In genomic region chr2:241344925-241345651, GRCh38 we compare ENCODE assay signal across 17 cellular contexts.
"Had no signal": no experiment of that assay in that cellular context is flagged by ENCODE, and none has a peak within 500 bp of the region (broad histone marks: within the 10 kb centered on the region; RNA-seq: fewer than 3 reads in every experiment).

No MANE protein-coding gene starts in this region.

- H3K4me3 Mint-ChIP-seq: activated CD4-positive, alpha-beta T cell treated with anti-CD3 and anti-CD28 coated beads for 36 hours; activated CD8-positive, alpha-beta T cell treated with anti-CD3 and anti-CD28 coated beads for 36 hours; activated naive CD8-positive, alpha-beta T cell treated with anti-CD3 and anti-CD28 coated beads, Interleukin-2, amount 10 ng/mL, durations not matched to agents 7 days and 5 days; activated T-cell treated with anti-CD3 and anti-CD28 coated beads, Interleukin-2, amount 50 U/mL, for 72 hours; naive thymus-derived CD8-positive, alpha-beta T cell; type B pancreatic cell had no signal

- ATAC-seq: activated CD4-positive, alpha-beta T cell treated with anti-CD3 and anti-CD28 coated beads for 36 hours; activated CD8-positive, alpha-beta T cell treated with anti-CD3 and anti-CD28 coated beads for 36 hours; activated T-cell treated with anti-CD3 and anti-CD28 coated beads, Interleukin-2, amount 50 U/mL, for 72 hours; naive thymus-derived CD8-positive, alpha-beta T cell had no signal

- H3K27me3 ChIP-seq: dorsolateral prefrontal cortex, esophagus muscularis mucosa had no signal

- H3K27ac ChIP-seq: dorsolateral prefrontal cortex, esophagus muscularis mucosa, WERI-Rb-1 had no signal

- H3K4me3 ChIP-seq: dorsolateral prefrontal cortex, esophagus muscularis mucosa had no signal

- H3K9me3 ChIP-seq: esophagus muscularis mucosa had no signal

- H3K27me3 Mint-ChIP-seq: activated CD4-positive, alpha-beta T cell treated with anti-CD3 and anti-CD28 coated beads for 36 hours; activated CD8-positive, alpha-beta T cell treated with anti-CD3 and anti-CD28 coated beads for 36 hours; activated naive CD8-positive, alpha-beta T cell treated with anti-CD3 and anti-CD28 coated beads, Interleukin-2, amount 10 ng/mL, durations not matched to agents 7 days and 5 days; naive thymus-derived CD8-positive, alpha-beta T cell; type B pancreatic cell had no signal

- H3K9me3 Mint-ChIP-seq: activated CD8-positive, alpha-beta T cell treated with anti-CD3 and anti-CD28 coated beads for 36 hours; activated naive CD8-positive, alpha-beta T cell treated with anti-CD3 and anti-CD28 coated beads, Interleukin-2, amount 10 ng/mL, durations not matched to agents 7 days and 5 days; activated T-cell treated with anti-CD3 and anti-CD28 coated beads, Interleukin-2, amount 50 U/mL, for 72 hours; naive thymus-derived CD8-positive, alpha-beta T cell; type B pancreatic cell had no signal

- H3K27ac Mint-ChIP-seq: activated CD4-positive, alpha-beta T cell treated with anti-CD3 and anti-CD28 coated beads for 36 hours; activated CD8-positive, alpha-beta T cell treated with anti-CD3 and anti-CD28 coated beads for 36 hours; activated naive CD8-positive, alpha-beta T cell treated with anti-CD3 and anti-CD28 coated beads, Interleukin-2, amount 10 ng/mL, durations not matched to agents 7 days and 5 days; activated T-cell treated with anti-CD3 and anti-CD28 coated beads, Interleukin-2, amount 50 U/mL, for 72 hours; type B pancreatic cell had no signal

- DNase-seq: activated CD4-positive, alpha-beta T cell treated with anti-CD3 and anti-CD28 coated beads for 36 hours; activated CD8-positive, alpha-beta memory T cell treated with anti-CD3 and anti-CD28 coated beads, Interleukin-2, amount 50 U/mL, for 4 hours; activated CD8-positive, alpha-beta T cell treated with anti-CD3 and anti-CD28 coated beads for 36 hours; activated naive CD8-positive, alpha-beta T cell treated with anti-CD3 and anti-CD28 coated beads, Interleukin-2, amount 10 ng/mL, durations not matched to agents 7 days and 5 days; activated T-cell treated with anti-CD3 and anti-CD28 coated beads, Interleukin-2, amount 50 U/mL, for 72 hours; aorta; dorsolateral prefrontal cortex; hippocampal formation; kidney glomerular epithelial cell; naive thymus-derived CD8-positive, alpha-beta T cell; occipital lobe; stimulated activated CD4-positive, alpha-beta T cell treated with anti-CD3 and anti-CD28 coated beads, Interleukin-2, amount 100 ng/mL, for 48 hours; stimulated activated naive CD4-positive, alpha-beta T cell treated with Interleukin-2 at 50 U/mL for 16 hours; T1000; WERI-Rb-1 had no signal
